ENCODE assay signal across 8 cellular contexts in the genomic region with DNA sequence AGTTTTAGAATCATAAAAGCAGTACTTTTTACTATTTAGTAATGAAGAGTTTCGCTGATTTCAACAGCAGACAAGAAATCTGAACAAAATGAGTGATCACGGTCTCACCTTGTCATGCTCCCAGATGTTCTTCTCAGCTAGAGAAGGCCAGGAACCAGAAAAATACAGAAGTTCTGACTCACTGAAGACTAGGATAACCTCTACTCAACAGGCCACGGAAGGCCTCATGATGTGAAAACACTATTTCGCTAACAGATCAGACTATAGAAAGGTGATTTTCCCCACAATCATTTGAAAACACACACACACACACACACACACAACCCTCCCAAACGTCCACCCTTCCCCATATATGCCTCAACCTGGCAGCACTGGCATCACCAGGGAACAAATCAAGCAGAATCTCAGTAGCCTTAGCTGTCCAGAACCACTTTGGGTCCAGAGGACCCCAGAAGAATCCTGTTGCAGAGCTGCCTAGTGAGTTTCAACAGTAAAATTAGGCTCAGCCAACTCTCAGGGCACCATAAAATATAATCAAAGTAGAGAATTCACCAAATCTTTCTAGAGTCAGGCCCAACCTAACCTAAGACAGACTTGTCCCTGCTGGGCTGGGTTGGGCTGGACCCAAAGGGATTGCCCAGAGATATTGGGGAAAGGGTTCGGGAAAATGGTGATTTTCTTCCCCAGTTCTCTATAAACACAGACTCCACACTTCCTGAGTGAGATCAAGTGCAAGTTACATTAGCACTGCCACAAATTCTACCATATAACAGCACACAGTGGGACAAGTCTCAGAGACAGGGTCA. TPM values are rescaled to one million over a fixed set of nuclear protein-coding genes. Genes with fewer than 3 reads are reported as not detected.
DNase-seq lines count a peak whose midpoint lies in the region; ATAC-seq and TF ChIP-seq lines count a peak whose summit lies in the region.

No MANE protein-coding gene starts in this region.

- peaks cover 9% of the 10 kb centered on the region for H3K36me3 Mint-ChIP-seq in activated naive CD8-positive, alpha-beta T cell
- peaks cover 7% of the 10 kb centered on the region for H3K36me3 Mint-ChIP-seq in Caco-2 (ENCODE audit: insufficient read depth, unreplicated experiment)

- CTCF ChIA-PET in Caco-2 (lab: Charles Lee) = interaction anchor here (0.8 kb wide), 1 partner anchor 37 kb away, joined by 3 read pairs; no protein-coding TSS in a partner anchor

- H3K4me3 ChIP-seq in Caco-2 (ENCODE audit: low read depth, low read length) = no peak overlapping the region

- POLR2A ChIA-PET in Caco-2 (lab: Charles Lee) = no interaction called here

- no peak for TF ChIP-seq CTCF in Caco-2 (IDR thresholded peaks at IDR 0.05; ENCODE audit: insufficient read depth in 1 of 2, low read depth in 1 of 2, low read length in 1 of 2, severe bottlenecking in 1 of 2, unreplicated experiment in 1 of 2)

- DNase-seq in stimulated activated naive CD4-positive, alpha-beta T cell treated with Interleukin-2 at 50 U/mL for 16 hours (lab: John Stamatoyannopoulos, UW) = peak; percentile 21
- no peak for DNase-seq in stimulated activated naive CD4-positive, alpha-beta T cell (lab: John Stamatoyannopoulos, UW)
- DNase-seq in stimulated activated CD4-positive, alpha-beta T cell treated with anti-CD3 and anti-CD28 coated beads, Interleukin-15, amount 100 ng/mL, for 24 hours = peak; percentile 56
- DNase-seq in hypothalamus (lab: John Stamatoyannopoulos, UW) = no peak
- DNase-seq in activated effector memory CD4-positive, alpha-beta T cell treated with Interleukin-2 at 50 U/mL for 16 hours = no peak
- no peak for DNase-seq in Caco-2

- H3K9me3 Mint-ChIP-seq in activated naive CD8-positive, alpha-beta T cell (ENCODE audit: low read depth) = no peaks in the 10 kb centered on the region
- H3K9me3 Mint-ChIP-seq in Caco-2 (ENCODE audit: unreplicated experiment) = no peaks in the 10 kb centered on the region

- no peaks in the 10 kb centered on the region for H3K27me3 ChIP-seq in Caco-2 (replicated peaks; ENCODE audit: control insufficient read depth, insufficient read depth, low read length)

- BruUV-seq in Caco-2 (replicated peaks; lab: Mats Ljungman, UMichigan) = no TSS peak

- no peaks in the 10 kb centered on the region for H3K36me3 ChIP-seq in Caco-2 (ENCODE audit: control insufficient read depth, insufficient read depth, low read length)

- H3K27me3 Mint-ChIP-seq in activated naive CD8-positive, alpha-beta T cell = no peaks in the 10 kb centered on the region
- H3K27me3 Mint-ChIP-seq in Caco-2 (ENCODE audit: insufficient read depth, unreplicated experiment) = no peaks in the 10 kb centered on the region

- H3K4me1 Mint-ChIP-seq in activated naive CD8-positive, alpha-beta T cell (ENCODE audit: low read depth) = peaks cover 58% of the 10 kb centered on the region
- peaks cover 9% of the 10 kb centered on the region for H3K4me1 Mint-ChIP-seq in Caco-2 (ENCODE audit: low read depth, unreplicated experiment)

- no peaks in the 10 kb centered on the region for H3K9me3 ChIP-seq in Caco-2

- ATAC-seq in HG03139 (IDR thresholded peaks at IDR 0.05; ENCODE audit: unreplicated experiment) = peak; percentile 65

- peak overlapping the region; percentile 58 for H3K4me3 Mint-ChIP-seq in activated naive CD8-positive, alpha-beta T cell
- no peak overlapping the region for H3K4me3 Mint-ChIP-seq in Caco-2 (ENCODE audit: unreplicated experiment)

- H3K4me1 ChIP-seq in Caco-2 = no peaks in the 10 kb centered on the region

- H3K27ac Mint-ChIP-seq in activated naive CD8-positive, alpha-beta T cell = peak overlapping the region; percentile 88
- no peak overlapping the region for H3K27ac Mint-ChIP-seq in Caco-2 (ENCODE audit: unreplicated experiment)

- intact Hi-C loops in Caco-2 (cut with micrococcal nuclease; ENCODE audit: unreplicated experiment) = loop anchor here (5.0 kb wide), 1 partner anchor 68 kb away; no protein-coding TSS in a partner anchor

RNA-seq across cellular contexts. Expression of a gene that starts 7.9 kb away (rescaled TPM):
- total RNA-seq in Caco-2 (2022) = 19.8 and 21.4 TPM in 2 replicates

RNA-seq across cellular contexts. Expression of a gene that starts 28.1 kb away (rescaled TPM):
- total RNA-seq in Caco-2 (2022) = 0.74 and 0.79 TPM in 2 replicates

Comparison
In these comparisons a context has a peak if more than half of its experiments do, and no peak if none do; other contexts are left out.
1. DNase-seq: peak in stimulated activated naive CD4-positive, alpha-beta T cell treated with Interleukin-2 at 50 U/mL for 16 hours (single experiment) and stimulated activated CD4-positive, alpha-beta T cell treated with anti-CD3 and anti-CD28 coated beads, Interleukin-15, amount 100 ng/mL, for 24 hours (single experiment); none in stimulated activated naive CD4-positive, alpha-beta T cell (0 of 6), hypothalamus (0 of 51), activated effector memory CD4-positive, alpha-beta T cell treated with Interleukin-2 at 50 U/mL for 16 hours (single experiment) and Caco-2 (0 of 2).